1 cellular context compared by ENCODE assay signal in genomic region chr2:70106138-70106537, GRCh38.
TF ChIP-seq lines count a peak whose summit lies in the region.

No MANE protein-coding gene starts in this region.

TF ChIP-seq in K562, 482 proteins besides CTCF, POLR2A, EP300 and RAD21:
- TF ChIP-seq EGR1 (conservative IDR thresholded peaks at IDR 0.05): 0 out of 2 replicates have a peak, but pooled peaks have one; percentile 15
